In the genomic region with DNA sequence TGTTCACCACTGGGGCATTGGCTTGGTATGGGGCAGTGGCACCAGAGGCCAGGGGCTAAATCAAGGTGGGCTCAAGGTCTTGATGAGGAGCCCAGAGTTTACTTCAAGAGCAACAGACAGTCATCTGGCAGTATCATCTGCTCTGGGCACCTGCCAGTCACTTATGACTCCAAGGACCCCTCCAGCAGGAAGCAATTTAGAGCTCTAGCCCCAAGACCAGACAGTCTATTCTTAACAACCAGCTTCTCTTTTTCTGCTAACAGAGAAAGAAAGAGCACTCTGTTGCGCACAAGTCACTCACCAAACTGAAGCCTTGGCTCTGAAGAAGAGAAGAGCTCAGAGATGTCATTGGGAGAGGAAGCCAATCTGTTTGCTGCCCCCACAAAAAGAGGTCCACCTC, we compare ENCODE assay signal across 8 cellular contexts.
"Had no signal": no experiment of that assay in that cellular context is flagged by ENCODE, and none has a peak within 500 bp of the region (broad histone marks: within the 10 kb centered on the region; RNA-seq: fewer than 3 reads in every experiment).

No MANE protein-coding gene starts in this region.

- ATAC-seq: K562 had no signal

- H3K4me3 ChIP-seq: GM23248, K562 had no signal

- H3K27ac ChIP-seq: GM23248, KMS-11 had no signal

- H2AFZ ChIP-seq: GM23248 had no signal

- DNase-seq: GM23248, GOT3, H9, HCEC 1CT, IMR-90, Karpas-422 had no signal

- H3K4me2 ChIP-seq: KMS-11 had no signal
